ENCODE assay signal across 35 cellular contexts in the genomic region with DNA sequence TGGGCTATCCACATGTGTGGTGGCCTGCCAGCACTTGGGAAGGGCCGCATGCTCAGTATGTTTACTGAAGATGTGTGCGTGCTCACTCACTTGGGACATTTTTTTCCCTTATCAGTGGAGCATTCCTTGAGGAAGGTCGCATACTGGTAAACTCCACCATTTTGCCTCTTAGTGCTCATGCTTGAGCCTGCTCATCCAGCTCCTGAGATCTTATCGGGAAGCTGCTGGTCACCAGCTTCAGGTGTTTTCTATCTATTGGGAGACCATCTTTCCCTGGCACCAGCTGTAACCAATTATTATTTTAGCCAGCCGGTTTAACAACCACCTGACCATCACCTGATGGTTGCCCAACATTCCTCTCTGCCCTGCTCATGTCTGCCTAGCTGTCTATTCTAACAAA.
"Had no signal": no experiment of that assay in that cellular context is flagged by ENCODE, and none has a peak within 500 bp of the region (broad histone marks: within the 10 kb centered on the region; RNA-seq: fewer than 3 reads in every experiment).

No MANE protein-coding gene starts in this region.

- H3K9me3 ChIP-seq: MG63 had no signal

- H3K4me3 ChIP-seq: MG63 had no signal

- DNase-seq: Kasumi-1, MG63, MM.1S, MV-4-11, NCI-H1048, NCI-H1092, NCI-H1092 treated with DMSO at 0.1 percent for 48 hours, NCI-H1105, NCI-H1105 treated with DMSO at 0.1 percent for 48 hours, NCI-H1417, NCI-H1417 treated with DMSO at 0.1 percent for 48 hours, NCI-H1436, NCI-H1436 treated with DMSO at 0.1 percent for 48 hours, NCI-H146, NCI-H1694, NCI-H1694 treated with DMSO at 0.1 percent for 48 hours, NCI-H187, NCI-H187 treated with DMSO at 0.1 percent for 48 hours, NCI-H1930, NCI-H2029, NCI-H2029 treated with DMSO at 0.1 percent for 48 hours, NCI-H2081, NCI-H2081 treated with DMSO at 0.1 percent for 48 hours, NCI-H2107, NCI-H2171, NCI-H2171 treated with DMSO at 0.1 percent for 48 hours, NCI-H2227 treated with DMSO at 0.1 percent for 48 hours, NCI-H226, NCI-H345, NCI-H446, NCI-H446 treated with DMSO at 0.1 percent for 48 hours, NCI-H510A, NCI-H510A treated with DMSO at 0.1 percent for 48 hours, NCI-H524, NCI-H524 treated with DMSO at 0.1 percent for 48 hours had no signal

- H3K36me3 ChIP-seq: MG63 had no signal

- H3K27me3 ChIP-seq: MG63 had no signal
